Comparison of ENCODE assay signal across 11 cellular contexts in the genomic region with DNA sequence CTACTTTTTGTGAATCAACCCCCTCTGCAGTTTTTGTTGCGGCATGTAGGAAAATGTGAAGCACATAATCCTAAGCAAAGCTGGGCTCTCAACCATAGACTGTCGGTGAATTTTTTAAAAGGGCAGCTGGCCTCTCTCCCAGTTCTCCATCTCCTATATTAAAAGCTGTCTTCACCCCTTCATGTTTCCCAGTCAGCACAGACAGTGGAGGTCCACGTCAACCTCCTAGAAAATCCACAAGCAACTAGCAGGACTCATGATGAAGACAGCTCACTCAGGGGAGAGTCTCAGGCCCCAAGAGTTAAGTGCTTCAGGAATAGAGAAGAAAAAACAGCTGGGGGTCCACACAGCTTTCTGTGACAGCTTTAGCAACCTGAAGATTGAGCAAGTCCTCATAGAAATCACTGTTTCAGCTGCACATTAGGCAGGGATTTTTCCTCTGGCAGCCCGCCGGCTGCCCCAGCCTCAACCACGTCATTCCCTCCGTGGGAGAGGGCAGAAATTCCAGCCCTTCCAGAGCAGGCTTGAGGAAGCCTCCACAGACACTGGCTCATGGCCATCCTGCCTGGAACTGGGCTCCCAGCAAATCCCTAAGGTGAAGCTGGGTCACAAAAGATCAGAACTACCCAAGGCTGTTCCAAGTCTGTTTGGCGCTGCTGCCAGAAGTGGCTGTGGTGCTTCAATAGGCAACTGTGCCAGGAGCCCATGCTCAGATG. TPM values are rescaled to one million over a fixed set of nuclear protein-coding genes. Genes with fewer than 3 reads are reported as not detected.
DNase-seq lines count a peak whose midpoint lies in the region; ATAC-seq and TF ChIP-seq lines count a peak whose summit lies in the region.
"Had no signal": no experiment of that assay in that cellular context is flagged by ENCODE, and none has a peak within 500 bp of the region (broad histone marks: within the 10 kb centered on the region; RNA-seq: fewer than 3 reads in every experiment).

No MANE protein-coding gene starts in this region.

- H3K27me3 ChIP-seq in IMR-90 (ENCODE audit: control insufficient read depth, insufficient read depth, low read length) (no peaks in the 10 kb centered on the region), esophagus (ENCODE audit: control insufficient read depth in 1 of 2, insufficient read depth in 2 of 2, low read length in 2 of 2) (no peaks in the 10 kb centered on the region), lower lobe of right lung (ENCODE audit: low read depth) (no peaks in the 10 kb centered on the region), testis (no peaks in the 10 kb centered on the region)

- H3K79me1 ChIP-seq in IMR-90 (ENCODE audit: low read depth in 1 of 2, low read length in 2 of 2): peaks cover 15 to 59% of the 10 kb centered on the region in 2 experiments

- H2BK5ac ChIP-seq in IMR-90 (ENCODE audit: low read depth, low read length, poor library complexity, severe bottlenecking): no peak overlapping the region

- H2AK9ac ChIP-seq in IMR-90 (replicated peaks; ENCODE audit: low read depth, low read length, poor library complexity): no peak overlapping the region

- peaks cover 7% of the 10 kb centered on the region; the same call in 1 of the 2 replicates for H3K36me3 ChIP-seq in IMR-90 (ENCODE audit: control insufficient read depth, insufficient read depth, low read length)
- peaks cover 0 to 2% of the 10 kb centered on the region in 2 donors for H3K36me3 ChIP-seq in esophagus (ENCODE audit: control insufficient read depth in 2 of 2, insufficient read depth in 2 of 2, low read length in 1 of 2)
- no peaks in the 10 kb centered on the region for H3K36me3 ChIP-seq in lower lobe of right lung
- H3K36me3 ChIP-seq in testis (ENCODE audit: low read depth, missing control alignments): no peaks in the 10 kb centered on the region

- no peak for TF ChIP-seq RAD21 in IMR-90 (IDR thresholded peaks at IDR 0.05; ENCODE audit: low read length)

- H2BK15ac ChIP-seq in IMR-90 (ENCODE audit: low read depth, low read length): no peak overlapping the region

- H3K27ac ChIP-seq in IMR-90 (ENCODE audit: insufficient read depth, low read length): peak overlapping the region; percentile 6; the same call in 1 of the 2 replicates
- H3K27ac ChIP-seq in esophagus (ENCODE audit: low read depth in 2 of 2, low read length in 1 of 2): peak overlapping the region; percentile 65 to 89
- no peak overlapping the region for H3K27ac ChIP-seq in lower lobe of right lung
- H3K27ac ChIP-seq in testis: peak overlapping the region in 1 of 2 donors; percentile 18

- peaks cover 8% of the 10 kb centered on the region for H3K9me1 ChIP-seq in IMR-90 (ENCODE audit: insufficient read depth, low read length)

- POLR2A ChIA-PET in IMR-90 (lab: Charles Lee; ENCODE audit: unreplicated experiment): interaction anchor here (0.6 kb wide), 1 partner anchor 479 kb away, joined by 3 read pairs; no protein-coding TSS in a partner anchor

- 80% methylated on average over 3 of the region's 8 CpGs; no CpG with 5 or more reads in 1 of the 2 experiments for WGBS in IMR-90 (ENCODE audit: extremely low coverage in 2 of 2, insufficient read length in 1 of 2), 2 experiments
- WGBS in esophagus, 2 donors: 27 to 43% methylated on average over 8 of the region's 8 CpGs
- 35 to 43% methylated on average over 8 of the region's 8 CpGs for whole genome bisulfite sequencing in testis, 2 donors

- no peak overlapping the region for H3K4ac ChIP-seq in IMR-90 (ENCODE audit: low read depth, low read length)

- H3K23ac ChIP-seq in IMR-90 (ENCODE audit: low read depth, low read length): no peak overlapping the region

- peak; percentile 88 for DNase-seq in IMR-90
- no peak for DNase-seq in lower lobe of right lung
- DNase-seq in testis: peak; percentile 84
- no peak for DNase-seq in stimulated activated CD4-positive, alpha-beta T cell treated with anti-CD3 and anti-CD28 coated beads, Interleukin-1b, Interleukin-23, amount 100 ng/mL, for 48 hours
- DNase-seq in NOMO-1 treated with DMSO at 0.1 percent for 48 hours (lab: John Stamatoyannopoulos, UW; ENCODE audit: unreplicated experiment): no peak
- no peak for DNase-seq in stimulated activated CD4-positive, alpha-beta T cell treated with anti-CD3 and anti-CD28 coated beads, Interleukin-4, amount 100 ng/mL, for 1 hour
- no peak for DNase-seq in NCI-H1436 treated with DMSO at 0.1 percent for 48 hours (lab: John Stamatoyannopoulos, UW)
- DNase-seq: KG1; naive thymus-derived CD4-positive, alpha-beta T cell had no signal

- H3K14ac ChIP-seq in IMR-90 (replicated peaks; ENCODE audit: low read depth, low read length): no peak overlapping the region

- H3K9me3 ChIP-seq in IMR-90 (ENCODE audit: control insufficient read depth, insufficient read depth, low read length) (no peaks in the 10 kb centered on the region), esophagus (ENCODE audit: control insufficient read depth in 2 of 2, insufficient read depth in 1 of 2, low read depth in 1 of 2, low read length in 1 of 2) (no peaks in the 10 kb centered on the region), lower lobe of right lung (no peaks in the 10 kb centered on the region), testis (no peaks in the 10 kb centered on the region)

- no peak overlapping the region; the same call in 1 of the 2 replicates for H3K18ac ChIP-seq in IMR-90 (ENCODE audit: low read depth, low read length)

- peaks cover 3% of the 10 kb centered on the region; the same call in 1 of the 2 replicates for H4K20me1 ChIP-seq in IMR-90 (ENCODE audit: insufficient read depth, low read length)

- intact Hi-C loops in IMR-90 (cut with micrococcal nuclease) (no loop called here), lower lobe of right lung (cut with DNase I) (no loop called here), testis (cut with DNase I; ENCODE audit: low total_unique reads) (no loop called here)

- peak overlapping the region in 1 of 2 experiments; percentile 35; a peak in 1 of 4 replicates for H4K8ac ChIP-seq in IMR-90 (ENCODE audit: low read depth in 2 of 2, low read length in 2 of 2)

- dilution Hi-C loops in IMR-90 (cut with HindIII; ENCODE audit: low sequenced_read_pairs, unreplicated experiment): no loop called here

- H2AK5ac ChIP-seq in IMR-90 (ENCODE audit: low read depth, low read length): no peak overlapping the region

- no peak for TF ChIP-seq POLR2A in IMR-90 (IDR thresholded peaks at IDR 0.05; ENCODE audit: low read depth, low read length)
- no peak for TF ChIP-seq POLR2A in testis (IDR thresholded peaks at IDR 0.05)

- no TSS peak for BruUV-seq in IMR-90 (replicated peaks; lab: Mats Ljungman, UMichigan)

- H3K4me3 ChIP-seq in IMR-90 (ENCODE audit: insufficient read depth, low read depth, low read length): no peak overlapping the region
- H3K4me3 ChIP-seq in esophagus (ENCODE audit: low read depth in 1 of 2, low read length in 2 of 2): no peak overlapping the region
- H3K4me3 ChIP-seq in lower lobe of right lung: no peak overlapping the region
- no peak overlapping the region for H3K4me3 ChIP-seq in testis

- H3K9ac ChIP-seq in IMR-90 (ENCODE audit: low read depth, low read length): no peak overlapping the region

- H3K56ac ChIP-seq in IMR-90 (ENCODE audit: extremely low read depth, insufficient read depth, low read length): no peak overlapping the region

- CTCF ChIA-PET in IMR-90 (lab: Yijun Ruan, JAX): interaction anchor here (1.0 to 1.1 kb wide), 2 partner anchors 10 to 15 kb away, joined by 3 to 5 read pairs; a partner anchor contains a TSS

- no peak overlapping the region for H4K91ac ChIP-seq in IMR-90 (ENCODE audit: insufficient read depth, low read depth, low read length)

- H3K4me2 ChIP-seq in IMR-90 (ENCODE audit: low read depth, low read length): peak overlapping the region; percentile 19

- in situ Hi-C loops in IMR-90 (cut with MboI; ENCODE audit: low sequenced_read_pairs): no loop called here

- no peak overlapping the region for H2BK120ac ChIP-seq in IMR-90 (ENCODE audit: low read depth, low read length)

- H2AFZ ChIP-seq in IMR-90 (replicated peaks; ENCODE audit: low read length, poor library complexity): no peak overlapping the region

- no peak overlapping the region for H2BK20ac ChIP-seq in IMR-90 (ENCODE audit: low read depth, low read length)

- ATAC-seq in IMR-90 (ENCODE audit: low read depth) (peak; percentile 90), lower lobe of right lung (peak; percentile 55 to 61)
- ATAC-seq: activated T-helper 17 cell treated with anti-CD3 and anti-CD28 coated beads, Interleukin-2, amount 50 U/mL, for 72 hours; naive thymus-derived CD4-positive, alpha-beta T cell had no signal

- H4K5ac ChIP-seq in IMR-90 (ENCODE audit: low read depth, low read length): no peak overlapping the region

- H3K4me1 ChIP-seq in IMR-90 (ENCODE audit: control insufficient read depth, insufficient read depth, low read length) (peaks cover 8% of the 10 kb centered on the region), esophagus (ENCODE audit: control insufficient read depth in 2 of 2, insufficient read depth in 2 of 2, low read length in 1 of 2) (peaks cover 0 to 11% of the 10 kb centered on the region in 2 donors), lower lobe of right lung (no peaks in the 10 kb centered on the region), testis (peaks cover 11% of the 10 kb centered on the region)

- no peak for TF ChIP-seq CTCF in IMR-90 (conservative IDR thresholded peaks at IDR 0.05; ENCODE audit: low read depth, low read length)
- TF ChIP-seq CTCF in lower lobe of right lung (IDR thresholded peaks at IDR 0.05): no peak
- TF ChIP-seq CTCF in testis (IDR thresholded peaks at IDR 0.05): no peak

TF ChIP-seq in IMR-90, 13 proteins besides CTCF, POLR2A, EP300 and RAD21 (continues in another document):
- TF ChIP-seq MXI1 (IDR thresholded peaks at IDR 0.05; ENCODE audit: borderline replicate concordance, low read depth, low read length): no peak
- no peak for TF ChIP-seq MAFK (IDR thresholded peaks at IDR 0.05; ENCODE audit: low read depth, low read length)
- no peak for TF ChIP-seq NFE2L2 (IDR thresholded peaks at IDR 0.05; ENCODE audit: low read depth, low read length)
- TF ChIP-seq RCOR1 (IDR thresholded peaks at IDR 0.05; ENCODE audit: insufficient replicate concordance, low read length): no peak
- TF ChIP-seq MAZ (IDR thresholded peaks at IDR 0.05; ENCODE audit: borderline replicate concordance, low read depth, low read length): peak; percentile 18; the same call in 1 of the 2 replicates

RNA-seq across cellular contexts. Expression of a gene that starts 15.3 kb away (rescaled TPM):
- 11.1 and 13.3 TPM in 2 replicates for total RNA-seq in IMR-90 (2012; rRNA removed)
- polyA plus RNA-seq in IMR-90 (2012; rRNA removed): 12.4 and 12.5 TPM in 2 replicates
- 8.8 and 12.9 TPM in 2 replicates for polyA plus RNA-seq in IMR-90 (2012; cell fraction: cytosol; rRNA removed)
- polyA plus RNA-seq in IMR-90 (2012; cell fraction: nucleus; rRNA removed; ENCODE audit: low replicate concordance): 8.4 and 15.0 TPM in 2 replicates
- polyA plus RNA-seq in esophagus: 1 to 10 TPM; 1.9 to 3.4 TPM
- total RNA-seq in lower lobe of right lung: 9.6 TPM
- total RNA-seq in testis: 1 to 10 TPM; 6.1 to 6.7 TPM
- 3.7 TPM for polyA plus RNA-seq in testis (ENCODE audit: insufficient read depth, low read depth, low replicate concordance)
- polyA plus RNA-seq: naive thymus-derived CD4-positive, alpha-beta T cell had no signal

RNA-seq across cellular contexts. Expression of a gene that starts 57.3 kb away (rescaled TPM):
- total RNA-seq in IMR-90 (2012; rRNA removed) (15.4 and 41.1 TPM in 2 replicates), lower lobe of right lung (23.7 TPM), testis (10 to 100 TPM; 19.8 to 23.5 TPM)
- polyA plus RNA-seq in IMR-90 (2012; rRNA removed) (20.0 and 23.8 TPM in 2 replicates), esophagus (10 to 100 TPM; 14.5 to 17.5 TPM), testis (ENCODE audit: insufficient read depth, low read depth, low replicate concordance) (44.6 TPM)
- polyA plus RNA-seq in IMR-90 (2012; cell fraction: cytosol; rRNA removed): 4.2 and 5.3 TPM in 2 replicates
- polyA plus RNA-seq in IMR-90 (2012; cell fraction: nucleus; rRNA removed; ENCODE audit: low replicate concordance): 1.7 and 7.9 TPM in 2 replicates

Comparison
In these comparisons a context has a peak if more than half of its experiments do, and no peak if none do; other contexts are left out.
1. DNase-seq: peak in IMR-90 (single experiment) and testis (single experiment); none in lower lobe of right lung (single experiment), stimulated activated CD4-positive, alpha-beta T cell treated with anti-CD3 and anti-CD28 coated beads, Interleukin-1b, Interleukin-23, amount 100 ng/mL, for 48 hours (single experiment), NOMO-1 treated with DMSO at 0.1 percent for 48 hours (single experiment), stimulated activated CD4-positive, alpha-beta T cell treated with anti-CD3 and anti-CD28 coated beads, Interleukin-4, amount 100 ng/mL, for 1 hour (single experiment) and NCI-H1436 treated with DMSO at 0.1 percent for 48 hours (single experiment).